In the genomic region with DNA sequence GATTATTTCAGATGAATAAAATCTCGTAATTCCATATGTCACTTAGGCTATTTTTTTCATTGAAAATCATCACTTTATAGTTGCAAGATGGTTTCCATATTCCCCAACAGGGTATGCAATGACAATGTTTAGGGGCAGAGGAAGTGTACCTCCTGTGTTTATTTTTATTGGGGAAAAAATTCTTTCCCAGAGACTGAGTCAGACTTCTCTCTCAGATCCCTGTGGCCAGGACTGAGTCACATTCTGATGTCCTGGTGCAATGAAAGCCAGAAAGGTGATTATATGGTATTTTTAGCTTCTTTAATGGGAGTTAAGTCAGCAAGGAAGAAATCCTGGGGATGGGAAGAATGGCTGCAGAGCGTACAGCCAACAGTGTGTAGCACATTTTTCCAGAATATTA, we compare ENCODE assay signal across 17 cellular contexts.
"Had no signal": no experiment of that assay in that cellular context is flagged by ENCODE, and none has a peak within 500 bp of the region (broad histone marks: within the 10 kb centered on the region; RNA-seq: fewer than 3 reads in every experiment).

No MANE protein-coding gene starts in this region.

- DNase-seq: activated CD4-positive, CD25-positive, alpha-beta regulatory T cell treated with anti-CD3 and anti-CD28 coated beads, Interleukin-2, amount 50 U/mL, for 72 hours; activated naive CD4-positive, alpha-beta T cell; activated T-cell treated with anti-CD3 and anti-CD28 coated beads for 4 hours; aorta; mucosa of descending colon; naive thymus-derived CD4-positive, alpha-beta T cell; occipital lobe; stimulated activated CD4-positive, alpha-beta T cell treated with anti-CD3 and anti-CD28 coated beads, Interleukin-4, amount 100 ng/mL, for 4 hours; stimulated activated CD8-positive, alpha-beta memory T cell treated with anti-CD3 and anti-CD28 coated beads, Interleukin-4, amount 100 ng/mL, for 48 hours; stimulated activated naive CD4-positive, alpha-beta T cell treated with Interleukin-2 at 50 U/mL for 16 hours; trophoblast cell had no signal

- H3K4me1 Mint-ChIP-seq: naive thymus-derived CD4-positive, alpha-beta T cell had no signal

- H3K36me3 Mint-ChIP-seq: naive thymus-derived CD4-positive, alpha-beta T cell had no signal

- H3K27ac Mint-ChIP-seq: naive thymus-derived CD4-positive, alpha-beta T cell had no signal

- H3K27me3 Mint-ChIP-seq: naive thymus-derived CD4-positive, alpha-beta T cell had no signal

- ATAC-seq: gastroesophageal sphincter; left lobe of liver; mucosa of descending colon; naive thymus-derived CD4-positive, alpha-beta T cell had no signal

- H3K36me3 ChIP-seq: cardiac muscle cell, gastroesophageal sphincter, right atrium auricular region, suprapubic skin had no signal

- H3K4me3 ChIP-seq: cardiac muscle cell, gastroesophageal sphincter, mucosa of descending colon, right atrium auricular region, skin epidermis, suprapubic skin had no signal

- H3K4me1 ChIP-seq: gastroesophageal sphincter, right atrium auricular region, suprapubic skin had no signal

- H3K4me3 Mint-ChIP-seq: naive thymus-derived CD4-positive, alpha-beta T cell had no signal

- H3K27me3 ChIP-seq: cardiac muscle cell, gastroesophageal sphincter, right atrium auricular region, suprapubic skin had no signal

- H3K27ac ChIP-seq: cardiac muscle cell, gastroesophageal sphincter, right atrium auricular region, skin epidermis, suprapubic skin had no signal
